Comparison of ENCODE assay signal across 22 cellular contexts in the genomic region with DNA sequence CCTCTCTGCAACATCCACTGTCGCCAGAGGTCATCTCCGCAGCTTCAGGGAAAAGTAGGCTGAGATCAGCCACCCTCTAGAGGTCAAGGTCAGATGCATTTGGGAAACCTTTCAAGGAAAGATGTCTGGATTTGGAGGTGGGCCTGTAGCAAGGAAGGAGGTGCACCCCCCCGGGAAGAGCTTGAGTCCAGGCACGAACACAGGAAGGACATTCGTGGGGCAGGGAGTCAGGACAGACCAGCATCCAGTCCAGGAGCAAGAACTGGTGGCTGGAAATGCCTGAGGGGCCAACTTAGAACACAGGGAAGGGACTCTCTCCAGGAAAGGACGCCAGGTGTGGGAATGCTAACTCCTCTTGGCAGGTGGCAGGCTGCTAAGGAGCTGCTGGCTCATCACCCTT.
"Had no signal": no experiment of that assay in that cellular context is flagged by ENCODE, and none has a peak within 500 bp of the region (broad histone marks: within the 10 kb centered on the region; RNA-seq: fewer than 3 reads in every experiment).

No MANE protein-coding gene starts in this region.

- H3K4me3 ChIP-seq: SJSA1 had no signal

- H3K27ac ChIP-seq: SJSA1 had no signal

- H3K27me3 ChIP-seq: SJSA1 had no signal

- H3K9me3 ChIP-seq: SK-N-SH had no signal

- H3K4me2 ChIP-seq: SK-N-SH had no signal

- H3K9ac ChIP-seq: SK-N-SH had no signal

- H3K36me3 ChIP-seq: SJSA1 had no signal

- DNase-seq: IMR-90, Karpas-422, KG1, MM.1S, NCI-H1092 treated with DMSO at 0.1 percent for 48 hours, NCI-H1436, NCI-H187, NCI-H2029, NCI-H2081 treated with DMSO at 0.1 percent for 48 hours, NCI-H2171, NCI-H226, NCI-H446, NCI-H510A, NCI-H524 treated with DMSO at 0.1 percent for 48 hours, NCI-H69, NCI-H774, Right ventricle myocardium superior, RPMI8226, SIG-M5, SK-N-SH had no signal

- ATAC-seq: HepG2 had no signal

- H3K4me1 ChIP-seq: SJSA1 had no signal
